21 cellular contexts compared by ENCODE assay signal in the genomic region with DNA sequence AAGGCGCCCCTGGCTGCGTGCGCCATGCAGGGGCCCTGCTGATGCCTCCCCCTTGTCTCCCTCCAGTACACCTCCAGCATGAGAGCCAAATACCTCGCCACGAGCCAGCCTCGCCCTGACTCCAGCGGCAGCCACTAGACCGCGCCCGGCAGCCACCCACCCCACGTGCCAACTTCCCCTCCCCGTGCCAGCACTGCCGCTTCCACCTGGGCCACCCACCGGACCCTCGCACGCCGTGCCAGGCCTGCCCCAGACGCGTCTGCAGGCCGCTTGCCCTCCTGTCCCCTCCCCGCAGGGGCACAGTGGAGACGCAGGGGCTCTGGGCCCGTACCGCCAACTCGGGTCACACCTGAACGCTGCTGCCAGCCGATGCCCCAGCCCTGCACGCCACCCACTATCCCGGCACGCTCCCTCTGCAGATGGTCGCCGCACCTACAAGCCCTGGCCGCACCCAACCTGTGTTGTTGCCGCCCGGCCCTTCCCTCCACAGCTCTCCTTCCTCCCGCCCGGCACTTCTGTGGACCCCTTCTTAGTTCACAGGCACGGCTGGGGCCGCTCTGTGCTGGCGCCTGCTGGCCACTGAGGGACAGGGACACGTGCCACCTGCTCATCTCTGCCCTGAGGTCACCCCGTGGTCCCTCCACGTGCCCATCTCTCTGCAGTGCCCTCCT. TPM values are rescaled to one million over a fixed set of nuclear protein-coding genes. Genes with fewer than 3 reads are reported as not detected.
DNase-seq lines count a peak whose midpoint lies in the region; ATAC-seq and TF ChIP-seq lines count a peak whose summit lies in the region.
"Had no signal": no experiment of that assay in that cellular context is flagged by ENCODE, and none has a peak within 500 bp of the region (broad histone marks: within the 10 kb centered on the region; RNA-seq: fewer than 3 reads in every experiment).

No MANE protein-coding gene starts in this region.

- H3K36me3 Mint-ChIP-seq in glutamatergic neuron (ENCODE audit: unreplicated experiment): peaks cover 6% of the 10 kb centered on the region
- peaks cover 6% of the 10 kb centered on the region for H3K36me3 Mint-ChIP-seq in natural killer cell treated with Interleukin-12 subunit alpha and Interleukin-12 subunit beta and Interleukin-15 and Interleukin-18, amount 100 ng/mL, for 72 hours
- H3K36me3 Mint-ChIP-seq: activated naive CD4-positive, alpha-beta T cell treated with anti-CD3 and anti-CD28 coated beads, Interleukin-2, amount 50 U/mL, for 72 hours had no signal

- H3K4me1 ChIP-seq in spleen: peaks cover 3 to 43% (median 26%) of the 10 kb centered on the region in 6 donors
- H3K4me1 ChIP-seq: body of pancreas had no signal

- H3K27me3 ChIP-seq in WERI-Rb-1 (ENCODE audit: insufficient read depth, low read depth, severe bottlenecking): no peaks in the 10 kb centered on the region
- no peaks in the 10 kb centered on the region for H3K27me3 ChIP-seq in spleen (replicated peaks in 1 of 7)
- H3K27me3 ChIP-seq in MG63: no peaks in the 10 kb centered on the region
- H3K27me3 ChIP-seq: body of pancreas had no signal

- H3K4me3 ChIP-seq in WERI-Rb-1 (ENCODE audit: low read depth, low read length): no peak overlapping the region
- H3K4me3 ChIP-seq in spleen: no peak overlapping the region
- no peak overlapping the region for H3K4me3 ChIP-seq in MG63
- H3K4me3 ChIP-seq: body of pancreas, esophagus squamous epithelium had no signal

- peaks cover 3% of the 10 kb centered on the region for H3K4me1 Mint-ChIP-seq in glutamatergic neuron (ENCODE audit: low read depth, unreplicated experiment)
- H3K4me1 Mint-ChIP-seq in natural killer cell treated with Interleukin-12 subunit alpha and Interleukin-12 subunit beta and Interleukin-15 and Interleukin-18, amount 100 ng/mL, for 72 hours (ENCODE audit: low read depth in 2 of 2): peaks cover 7% of the 10 kb centered on the region in 2 donors
- H3K4me1 Mint-ChIP-seq: activated CD4-positive, alpha-beta memory T cell treated with anti-CD3 and anti-CD28 coated beads, Interleukin-2, amount 10 ng/mL, durations not matched to agents 7 days and 5 days had no signal

- peaks cover 14% of the 10 kb centered on the region for H3K27me3 Mint-ChIP-seq in glutamatergic neuron (ENCODE audit: unreplicated experiment)
- H3K27me3 Mint-ChIP-seq in natural killer cell treated with Interleukin-12 subunit alpha and Interleukin-12 subunit beta and Interleukin-15 and Interleukin-18, amount 100 ng/mL, for 72 hours: no peaks in the 10 kb centered on the region
- H3K27me3 Mint-ChIP-seq: activated CD4-positive, alpha-beta memory T cell treated with anti-CD3 and anti-CD28 coated beads, Interleukin-2, amount 10 ng/mL, durations not matched to agents 7 days and 5 days had no signal

- H3K27ac Mint-ChIP-seq in glutamatergic neuron (ENCODE audit: unreplicated experiment): no peak overlapping the region
- no peak overlapping the region for H3K27ac Mint-ChIP-seq in natural killer cell treated with Interleukin-12 subunit alpha and Interleukin-12 subunit beta and Interleukin-15 and Interleukin-18, amount 100 ng/mL, for 72 hours
- H3K27ac Mint-ChIP-seq: activated CD4-positive, alpha-beta memory T cell treated with anti-CD3 and anti-CD28 coated beads, Interleukin-2, amount 10 ng/mL, durations not matched to agents 7 days and 5 days; CD4-positive, alpha-beta memory T cell had no signal

- intact Hi-C loops in left cardiac atrium (cut with DNase I): no loop called here
- intact Hi-C loops in cardiac septum (cut with DNase I): no loop called here
- intact Hi-C loops in spleen (cut with DNase I; ENCODE audit: low total_unique reads): no loop called here

- peaks cover 49% of the 10 kb centered on the region for H3K36me3 ChIP-seq in WERI-Rb-1
- H3K36me3 ChIP-seq in spleen: peaks cover 0 to 69% (median 40%) of the 10 kb centered on the region in 6 donors
- H3K36me3 ChIP-seq in MG63: no peaks in the 10 kb centered on the region; the same call in 1 of the 2 replicates

- DNase-seq in left cardiac atrium: peak; percentile 24
- no peak for DNase-seq in cardiac septum (ENCODE audit: low spot score)
- no peak for DNase-seq in WERI-Rb-1
- DNase-seq in glutamatergic neuron: peak; percentile 35
- peak; percentile 72 for DNase-seq in spleen
- no peak for DNase-seq in MG63
- no peak for DNase-seq in natural killer cell treated with Interleukin-12 subunit alpha and Interleukin-12 subunit beta and Interleukin-15 and Interleukin-18, amount 100 ng/mL, for 72 hours (ENCODE audit: low spot score)
- DNase-seq: activated CD4-positive, alpha-beta memory T cell treated with anti-CD3 and anti-CD28 coated beads, Interleukin-2, amount 10 ng/mL, durations not matched to agents 7 days and 5 days; activated T-cell treated with anti-CD3 and anti-CD28 coated beads, Interleukin-2, amount 50 U/mL, for 48 hours; body of pancreas; CD4-positive, alpha-beta memory T cell; EL; esophagus squamous epithelium; islet precursor cell; midbrain; NCI-H1417 treated with DMSO at 0.1 percent for 48 hours; NCI-H2171 treated with DMSO at 0.1 percent for 48 hours; retina had no signal

- WGBS in spleen, 5 donors: 88 to 92% (median 89%) methylated on average over 39 to 43 of the region's 43 CpGs

- no peak for ATAC-seq in left cardiac atrium
- ATAC-seq in natural killer cell treated with Interleukin-12 subunit alpha and Interleukin-12 subunit beta and Interleukin-15 and Interleukin-18, amount 100 ng/mL, for 72 hours: no peak
- no peak for ATAC-seq in HG02678 (IDR thresholded peaks at IDR 0.05; ENCODE audit: unreplicated experiment)
- ATAC-seq: body of pancreas had no signal

- H3K4me3 Mint-ChIP-seq in glutamatergic neuron (ENCODE audit: unreplicated experiment): no peak overlapping the region
- no peak overlapping the region for H3K4me3 Mint-ChIP-seq in natural killer cell treated with Interleukin-12 subunit alpha and Interleukin-12 subunit beta and Interleukin-15 and Interleukin-18, amount 100 ng/mL, for 72 hours
- H3K4me3 Mint-ChIP-seq: activated CD4-positive, alpha-beta memory T cell treated with anti-CD3 and anti-CD28 coated beads, Interleukin-2, amount 10 ng/mL, durations not matched to agents 7 days and 5 days; CD4-positive, alpha-beta memory T cell had no signal

- peaks cover 9% of the 10 kb centered on the region for H3K9me3 Mint-ChIP-seq in glutamatergic neuron (ENCODE audit: unreplicated experiment)
- H3K9me3 Mint-ChIP-seq in natural killer cell treated with Interleukin-12 subunit alpha and Interleukin-12 subunit beta and Interleukin-15 and Interleukin-18, amount 100 ng/mL, for 72 hours: no peaks in the 10 kb centered on the region
- H3K9me3 Mint-ChIP-seq: activated CD4-positive, alpha-beta memory T cell treated with anti-CD3 and anti-CD28 coated beads, Interleukin-2, amount 10 ng/mL, durations not matched to agents 7 days and 5 days; activated naive CD4-positive, alpha-beta T cell treated with anti-CD3 and anti-CD28 coated beads, Interleukin-2, amount 50 U/mL, for 72 hours; CD4-positive, alpha-beta memory T cell had no signal

- H3K27ac ChIP-seq in WERI-Rb-1 (no peak overlapping the region), spleen (no peak overlapping the region)
- H3K27ac ChIP-seq: body of pancreas, esophagus squamous epithelium had no signal

- TF ChIP-seq CTCF in WERI-Rb-1 (IDR thresholded peaks at IDR 0.05; ENCODE audit: low read depth, low read length): peak; percentile 24; the same call in 1 of the 2 replicates
- TF ChIP-seq CTCF in glutamatergic neuron (IDR thresholded peaks at IDR 0.05; ENCODE audit: partially characterized antibody, unreplicated experiment): no peak
- no peak for TF ChIP-seq CTCF in spleen (IDR thresholded peaks at IDR 0.05 in 8 of 11, conservative IDR thresholded peaks at IDR 0.05 in 3 of 11)

- no peaks in the 10 kb centered on the region for H3K9me3 ChIP-seq in WERI-Rb-1 (ENCODE audit: severe bottlenecking)
- H3K9me3 ChIP-seq in spleen: no peaks in the 10 kb centered on the region
- H3K9me3 ChIP-seq in MG63: no peaks in the 10 kb centered on the region
- H3K9me3 ChIP-seq: body of pancreas, esophagus squamous epithelium had no signal

- no peak for TF ChIP-seq POLR2A in spleen (IDR thresholded peaks at IDR 0.05)

RNA-seq across cellular contexts. Expression of gene AMZ1, which starts 26.3 kb away (rescaled TPM):
- total RNA-seq in left cardiac atrium: under 1 TPM; 0.27 to 0.34 TPM
- total RNA-seq in cardiac septum: 0.08 TPM
- total RNA-seq in glutamatergic neuron (ENCODE audit: unreplicated experiment): 0.15 TPM
- total RNA-seq in spleen: 1 to 10 TPM in 6 of 7 donors, under 1 TPM in 1; 0.97 to 3.4 (median 1.9) TPM
- polyA plus RNA-seq in spleen: 1 to 10 TPM in 1 of 3 donors, under 1 TPM in 2; 0.20 to 1.6 (median 0.57) TPM
- 0.03 TPM in 1 of 2 replicates, not detected in the other for total RNA-seq in MG63 (2014; rRNA removed; shearing (Covaris generic); ENCODE audit: low replicate concordance)
- not detected for total RNA-seq in natural killer cell treated with Interleukin-12 subunit alpha and Interleukin-12 subunit beta and Interleukin-15 and Interleukin-18, amount 100 ng/mL, for 72 hours
- total RNA-seq: A673, body of pancreas had no signal

RNA-seq across cellular contexts. Expression of gene TTYH3, which starts 30.0 kb away (rescaled TPM):
- total RNA-seq in left cardiac atrium (10 to 100 TPM; 30.3 to 38.7 TPM), cardiac septum (17.1 TPM), glutamatergic neuron (ENCODE audit: unreplicated experiment) (324 TPM), spleen (100 to 1,000 TPM in 2 of 7 donors, 10 to 100 TPM in 5; 62.6 to 158 (median 86.0) TPM)
- polyA plus RNA-seq in spleen: 10 to 100 TPM; 11.9 to 33.0 (median 13.1) TPM
- 15.8 and 29.8 TPM in 2 replicates for total RNA-seq in MG63 (2014; rRNA removed; shearing (Covaris generic); ENCODE audit: low replicate concordance)
- total RNA-seq in natural killer cell treated with Interleukin-12 subunit alpha and Interleukin-12 subunit beta and Interleukin-15 and Interleukin-18, amount 100 ng/mL, for 72 hours: 10 to 100 TPM; 23.7 to 24.8 TPM

Comparison
In these comparisons a context has a peak if more than half of its experiments do, and no peak if none do; other contexts are left out.
1. DNase-seq: peak in left cardiac atrium (single experiment), glutamatergic neuron (single experiment) and spleen (single experiment); none in cardiac septum (single experiment), WERI-Rb-1 (single experiment), MG63 (single experiment) and natural killer cell treated with Interleukin-12 subunit alpha and Interleukin-12 subunit beta and Interleukin-15 and Interleukin-18, amount 100 ng/mL, for 72 hours (single experiment).